In the genomic region with DNA sequence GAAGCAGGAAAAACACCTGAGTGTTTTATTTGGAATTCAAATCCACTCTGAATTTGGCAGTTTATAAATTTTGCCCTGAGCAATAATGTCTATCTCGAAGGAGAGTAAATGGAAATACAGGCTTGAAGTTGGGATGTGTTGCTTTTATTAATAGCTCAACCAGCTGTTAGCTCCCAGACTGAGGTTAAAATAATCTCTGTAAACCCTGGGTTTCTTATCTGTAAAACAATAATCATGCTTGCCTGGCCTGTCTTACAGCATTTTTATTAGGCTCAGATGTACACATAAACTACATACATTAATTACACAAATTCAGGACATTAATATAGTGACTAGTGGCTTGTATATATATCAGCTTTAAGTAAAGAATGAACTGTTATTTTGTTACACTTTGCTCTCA, we compare ENCODE assay signal across 15 cellular contexts.
A peak's percentile ranks its signal among the peaks of the same experiment; 100 is the strongest.
DNase-seq lines count a peak whose midpoint lies in the region; ATAC-seq and TF ChIP-seq lines count a peak whose summit lies in the region.
"Had no signal": no experiment of that assay in that cellular context is flagged by ENCODE, and none has a peak within 500 bp of the region (broad histone marks: within the 10 kb centered on the region; RNA-seq: fewer than 3 reads in every experiment).

No MANE protein-coding gene starts in this region.

- H3K27ac ChIP-seq in MM.1S (ENCODE audit: low read length) (no peak overlapping the region), cingulate gyrus (ENCODE audit: low read depth, low read length) (peak overlapping the region; percentile 5), thyroid gland (peak overlapping the region in 2 of 3 donors; percentile 27 to 50)
- H3K27ac ChIP-seq: RWPE1, WERI-Rb-1 had no signal

- H3K9me3 ChIP-seq in MM.1S (replicated peaks; ENCODE audit: insufficient read depth, low read length) (no peaks in the 10 kb centered on the region), thyroid gland (no peaks in the 10 kb centered on the region)
- H3K9me3 ChIP-seq: HAP-1 had no signal

- no peaks in the 10 kb centered on the region for H3K9me2 ChIP-seq in MM.1S (replicated peaks; ENCODE audit: insufficient read depth, low read length)

- WGBS in thyroid gland, 2 donors = 68 to 80% methylated on average over 1 of the region's 1 CpG
- 43 to 48% methylated on average over 1 of the region's 1 CpG for WGBS in lower leg skin, 2 donors

- H3K79me2 ChIP-seq in MM.1S (ENCODE audit: low read length) = peaks cover 87% of the 10 kb centered on the region

- in situ Hi-C loops in GM13976 (cut with MboI; ENCODE audit: low sequenced_read_pairs, unreplicated experiment) = loop anchor here (10.0 kb wide), 1 partner anchor 111 kb away; no protein-coding TSS in a partner anchor

- H3K4me1 ChIP-seq in MM.1S (ENCODE audit: low read length) (peaks cover 36% of the 10 kb centered on the region), thyroid gland (peaks cover 25 to 52% of the 10 kb centered on the region in 2 donors)
- H3K4me1 ChIP-seq: HAP-1 had no signal

- TF ChIP-seq POLR2A in thyroid gland (IDR thresholded peaks at IDR 0.05) (no peak), lower leg skin (IDR thresholded peaks at IDR 0.05) (no peak)

- H2AFZ ChIP-seq in MM.1S (ENCODE audit: low read length) = no peak overlapping the region

- no peak overlapping the region for H3K9ac ChIP-seq in MM.1S (ENCODE audit: low read length)

- no peaks in the 10 kb centered on the region for H3K36me3 ChIP-seq in MM.1S (replicated peaks; ENCODE audit: insufficient read depth, low read length)
- H3K36me3 ChIP-seq in thyroid gland = no peaks in the 10 kb centered on the region
- H3K36me3 ChIP-seq: HAP-1, WERI-Rb-1 had no signal

- intact Hi-C loops in thyroid gland (cut with DNase I) = no loop called here
- intact Hi-C loops in lower leg skin (cut with DNase I; ENCODE audit: low total_unique reads) = no loop called here

- peaks cover 19% of the 10 kb centered on the region for H3F3A ChIP-seq in MM.1S (ENCODE audit: insufficient read depth, low read length)

- ATAC-seq in GM21576 (IDR thresholded peaks at IDR 0.05; ENCODE audit: unreplicated experiment) = no peak
- ATAC-seq: T-cell had no signal

- DNase-seq in MM.1S (no peak), myocyte (ENCODE audit: low read depth) (peak; percentile 66), thyroid gland (no peak), GM13976 (ENCODE audit: low spot score) (no peak), lower leg skin (ENCODE audit: low spot score in 2 of 2) (no peak)
- DNase-seq: AML-193, Kasumi-1, NCI-H1436 treated with DMSO at 0.1 percent for 48 hours, NCI-H345, T-cell had no signal

- H3K4me2 ChIP-seq in MM.1S (ENCODE audit: low read depth, low read length) = peak overlapping the region; percentile 6

- TF ChIP-seq CTCF in MM.1S (IDR thresholded peaks at IDR 0.05; ENCODE audit: low read length) = no peak
- no peak for TF ChIP-seq CTCF in thyroid gland (IDR thresholded peaks at IDR 0.05)
- TF ChIP-seq CTCF in GM13976 (IDR thresholded peaks at IDR 0.05; ENCODE audit: borderline replicate concordance, control extremely low read depth, extremely low read depth, insufficient read depth, missing control alignments) = no peak
- no peak for TF ChIP-seq CTCF in lower leg skin (IDR thresholded peaks at IDR 0.05)

- H3K27me3 ChIP-seq in MM.1S (replicated peaks; ENCODE audit: insufficient read depth, low read length) (no peaks in the 10 kb centered on the region), thyroid gland (no peaks in the 10 kb centered on the region)

- no peak overlapping the region for H3K4me3 ChIP-seq in MM.1S (ENCODE audit: low read length)
- H3K4me3 ChIP-seq in thyroid gland (replicated peaks in 1 of 3) = no peak overlapping the region
- no peak overlapping the region for H3K4me3 ChIP-seq in lower leg skin (ENCODE audit: low read depth, poor library complexity, severe bottlenecking)
- H3K4me3 ChIP-seq: HAP-1 had no signal

- H4K20me1 ChIP-seq in MM.1S (ENCODE audit: insufficient read depth, low read length) = no peaks in the 10 kb centered on the region
